In genomic region chr18:31821452-31822171, GRCh38 we compare ENCODE assay signal across 29 cellular contexts.
DNase-seq lines count a peak whose midpoint lies in the region; ATAC-seq, FAIRE-seq and TF ChIP-seq lines count a peak whose summit lies in the region.
"Had no signal": no experiment of that assay in that cellular context is flagged by ENCODE, and none has a peak within 500 bp of the region (broad histone marks: within the 10 kb centered on the region; RNA-seq: fewer than 3 reads in every experiment).

No MANE protein-coding gene starts in this region.

- peaks cover 1% of the 10 kb centered on the region for H3K4me1 Mint-ChIP-seq in activated CD8-positive, alpha-beta memory T cell treated with anti-CD3 and anti-CD28 coated beads, Interleukin-2, amount 10 ng/mL, durations not matched to agents 7 days and 5 days
- peaks cover 5% of the 10 kb centered on the region in 2 donors for H3K4me1 Mint-ChIP-seq in natural killer cell treated with Interleukin-12 subunit alpha and Interleukin-12 subunit beta and Interleukin-15 and Interleukin-18, amount 100 ng/mL, for 72 hours (ENCODE audit: low read depth in 2 of 2)

- H3K27ac ChIP-seq in K562 (ENCODE audit: extremely low read depth, low read depth, low read length) (no peak overlapping the region), keratinocyte (ENCODE audit: control insufficient read depth, insufficient read depth, low read length) (no peak overlapping the region)
- H3K27ac ChIP-seq: gastroesophageal sphincter, RWPE1, SK-N-MC, tibial nerve had no signal

- FAIRE-seq in K562 (lab: Jason Lieb, UNC) (peak; percentile 58), keratinocyte (lab: Jason Lieb, UNC) (no peak), frontal cortex (lab: Jason Lieb, UNC) (no peak)
- FAIRE-seq: GM19239 had no signal

- TF ChIP-seq CTCF in K562 (IDR thresholded peaks at IDR 0.05 in 2 of 3, conservative IDR thresholded peaks at IDR 0.05 in 1 of 3; ENCODE audit: insufficient read depth in 2 of 3, low read depth in 1 of 3, low read length in 3 of 3) (no peak), keratinocyte (optimal IDR thresholded peaks at IDR 0.05 in 1 of 3, IDR thresholded peaks at IDR 0.05 in 1 of 3, conservative IDR thresholded peaks at IDR 0.05 in 1 of 3; ENCODE audit: extremely low read depth in 1 of 3, insufficient read depth in 2 of 3, low read length in 3 of 3) (no peak)

- H3K9ac ChIP-seq in K562 (ENCODE audit: insufficient read depth in 1 of 2, low read depth in 2 of 2, low read length in 2 of 2) (no peak overlapping the region), keratinocyte (ENCODE audit: control insufficient read depth, extremely low read depth, insufficient read depth, low read length) (no peak overlapping the region)

- H3K4me3 Mint-ChIP-seq in activated CD8-positive, alpha-beta memory T cell treated with anti-CD3 and anti-CD28 coated beads, Interleukin-2, amount 10 ng/mL, durations not matched to agents 7 days and 5 days = no peak overlapping the region
- H3K4me3 Mint-ChIP-seq in natural killer cell treated with Interleukin-12 subunit alpha and Interleukin-12 subunit beta and Interleukin-15 and Interleukin-18, amount 100 ng/mL, for 72 hours = no peak overlapping the region
- H3K4me3 Mint-ChIP-seq: activated B cell treated with CpG ODN at 0.5 μM for 24 hours; activated CD4-positive, alpha-beta memory T cell treated with anti-CD3 and anti-CD28 coated beads for 36 hours; brain; CD4-positive, alpha-beta T cell; IgD-negative memory B cell; T-helper 2 cell treated with Interferon-gamma antibody and Interleukin-4, amounts not matched to agents 5 μg/mL and 100 μg/mL, for 36 hours had no signal

- no peak overlapping the region for H3K4me2 ChIP-seq in K562 (ENCODE audit: insufficient read depth, low read length)
- H3K4me2 ChIP-seq in keratinocyte (ENCODE audit: control insufficient read depth, extremely low read depth, insufficient read depth, low read depth, low read length) = peak overlapping the region; percentile 3

- H3K27me3 ChIP-seq in K562 (ENCODE audit: control insufficient read depth in 2 of 2, insufficient read depth in 2 of 2, low read length in 2 of 2) (no peaks in the 10 kb centered on the region), keratinocyte (ENCODE audit: control insufficient read depth, extremely low read depth, insufficient read depth, low read length) (no peaks in the 10 kb centered on the region)
- H3K27me3 ChIP-seq: gastroesophageal sphincter, tibial nerve had no signal

- 2% methylated on average over 9 of the region's 9 CpGs for WGBS in K562 (ENCODE audit: insufficient coverage, low coverage, missing lambda C conversion rate)

- H3K9me1 ChIP-seq in K562 (ENCODE audit: control insufficient read depth, insufficient read depth, low read length) (no peaks in the 10 kb centered on the region), keratinocyte (ENCODE audit: control insufficient read depth, extremely low read depth, insufficient read depth, low read length) (no peaks in the 10 kb centered on the region)

- peak overlapping the region; percentile 1 for H3K27ac Mint-ChIP-seq in activated CD8-positive, alpha-beta memory T cell treated with anti-CD3 and anti-CD28 coated beads, Interleukin-2, amount 10 ng/mL, durations not matched to agents 7 days and 5 days
- H3K27ac Mint-ChIP-seq in natural killer cell treated with Interleukin-12 subunit alpha and Interleukin-12 subunit beta and Interleukin-15 and Interleukin-18, amount 100 ng/mL, for 72 hours = no peak overlapping the region
- H3K27ac Mint-ChIP-seq: activated B cell treated with CpG ODN at 0.5 μM for 24 hours; activated CD4-positive, alpha-beta memory T cell treated with anti-CD3 and anti-CD28 coated beads for 36 hours; CD4-positive, alpha-beta T cell; IgD-negative memory B cell; T-helper 2 cell treated with Interferon-gamma antibody and Interleukin-4, amounts not matched to agents 5 μg/mL and 100 μg/mL, for 36 hours had no signal

- intact Hi-C loops in K562 (cut with micrococcal nuclease) = loop anchor here (10.0 kb wide), 1 partner anchor 187 kb away; no protein-coding TSS in a partner anchor

- no peak for TF ChIP-seq POLR2A in K562 (conservative IDR thresholded peaks at IDR 0.05)

- dilution Hi-C loops in keratinocyte (cut with MboI; ENCODE audit: extremely low pct_ligation_motif_present, low sequenced_read_pairs) = no loop called here

- CTCF ChIA-PET in activated CD8-positive, alpha-beta memory T cell treated with anti-CD3 and anti-CD28 coated beads, Interleukin-2, amount 10 ng/mL, durations not matched to agents 7 days and 5 days (lab: Charles Lee) = interaction anchor here (0.8 to 1.9 kb wide), 3 partner anchors 17 to 104 kb away, joined by 3 to 5 read pairs (median 4); no protein-coding TSS in a partner anchor
- CTCF ChIA-PET in K562 (lab: Yijun Ruan, JAX; ENCODE audit: low intra/inter-chr PET ratio) = interaction anchor here (1.0 kb wide), 1 partner anchor 845 kb away, joined by 4 read pairs; no protein-coding TSS in a partner anchor

- no peaks in the 10 kb centered on the region for H4K20me1 ChIP-seq in K562 (replicated peaks; ENCODE audit: control insufficient read depth, insufficient read depth, low read length)
- no peaks in the 10 kb centered on the region for H4K20me1 ChIP-seq in keratinocyte (ENCODE audit: control insufficient read depth, extremely low read depth, insufficient read depth, low read length)

- no peak for TF ChIP-seq RAD21 in K562 (CRISPR knock-in tag; conservative IDR thresholded peaks at IDR 0.05 in 1 of 2, IDR thresholded peaks at IDR 0.05 in 1 of 2)

- no peaks in the 10 kb centered on the region for H3K9me3 Mint-ChIP-seq in activated CD8-positive, alpha-beta memory T cell treated with anti-CD3 and anti-CD28 coated beads, Interleukin-2, amount 10 ng/mL, durations not matched to agents 7 days and 5 days (ENCODE audit: low read depth)
- no peaks in the 10 kb centered on the region for H3K9me3 Mint-ChIP-seq in natural killer cell treated with Interleukin-12 subunit alpha and Interleukin-12 subunit beta and Interleukin-15 and Interleukin-18, amount 100 ng/mL, for 72 hours
- H3K9me3 Mint-ChIP-seq: activated B cell treated with CpG ODN at 0.5 μM for 24 hours; activated CD4-positive, alpha-beta memory T cell treated with anti-CD3 and anti-CD28 coated beads for 36 hours; brain; CD4-positive, alpha-beta T cell; IgD-negative memory B cell; T-helper 2 cell treated with Interferon-gamma antibody and Interleukin-4, amounts not matched to agents 5 μg/mL and 100 μg/mL, for 36 hours had no signal

- no peak for ATAC-seq in activated CD8-positive, alpha-beta memory T cell treated with anti-CD3 and anti-CD28 coated beads, Interleukin-2, amount 10 ng/mL, durations not matched to agents 7 days and 5 days
- peak; percentile 82 for ATAC-seq in K562
- no peak for ATAC-seq in natural killer cell treated with Interleukin-12 subunit alpha and Interleukin-12 subunit beta and Interleukin-15 and Interleukin-18, amount 100 ng/mL, for 72 hours
- ATAC-seq: esophagus mucosa, gastroesophageal sphincter, HCT116 had no signal

- no peaks in the 10 kb centered on the region; the same call in 1 of the 2 replicates for H3K9me3 ChIP-seq in K562 (replicated peaks; ENCODE audit: control insufficient read depth, insufficient read depth, low read depth, low read length)
- H3K9me3 ChIP-seq in keratinocyte (ENCODE audit: control insufficient read depth, low read depth, low read length) = no peaks in the 10 kb centered on the region
- H3K9me3 ChIP-seq: gastroesophageal sphincter, tibial nerve had no signal

- H3K79me2 ChIP-seq in K562 (ENCODE audit: control insufficient read depth, insufficient read depth, low read length) = no peaks in the 10 kb centered on the region
- no peaks in the 10 kb centered on the region for H3K79me2 ChIP-seq in keratinocyte (ENCODE audit: control insufficient read depth, insufficient read depth, low read length)

- BruUV-seq in K562 (replicated peaks; lab: Mats Ljungman, UMichigan) = no TSS peak

- H3K4me1 ChIP-seq in K562 (replicated peaks in 1 of 2; ENCODE audit: control insufficient read depth in 2 of 2, insufficient read depth in 2 of 2, low read length in 2 of 2) (peaks cover 0 to 5% of the 10 kb centered on the region in 2 experiments; a peak in 3 of 5 replicates), keratinocyte (ENCODE audit: control insufficient read depth, extremely low read depth, insufficient read depth, low read length) (no peaks in the 10 kb centered on the region)
- H3K4me1 ChIP-seq: gastroesophageal sphincter, tibial nerve had no signal

- DNase-seq in activated CD8-positive, alpha-beta memory T cell treated with anti-CD3 and anti-CD28 coated beads, Interleukin-2, amount 10 ng/mL, durations not matched to agents 7 days and 5 days = no peak
- DNase-seq in activated CD8-positive, alpha-beta memory T cell treated with anti-CD3 and anti-CD28 coated beads, Interleukin-2, amount 50 U/mL, for 48 hours = no peak
- peak; percentile 40 to 84 (median 54) for DNase-seq in K562 (ENCODE audit: extremely low read depth in 1 of 4, low spot score in 3 of 4)
- no peak for DNase-seq in keratinocyte (ENCODE audit: low read depth, low spot score)
- no peak for DNase-seq in frontal cortex (ENCODE audit: low spot score in 2 of 2)
- DNase-seq in hepatic stellate cell (ENCODE audit: low spot score) = no peak
- no peak for DNase-seq in natural killer cell treated with Interleukin-12 subunit alpha and Interleukin-12 subunit beta and Interleukin-15 and Interleukin-18, amount 100 ng/mL, for 72 hours (ENCODE audit: low spot score)
- DNase-seq in activated CD4-positive, alpha-beta T cell treated with anti-CD3 and anti-CD28 coated beads, Interleukin-2, amount 50 U/mL, for 48 hours = no peak
- DNase-seq: 8988T; activated B cell treated with CpG ODN at 0.5 μM for 24 hours; activated CD4-positive, alpha-beta memory T cell treated with anti-CD3 and anti-CD28 coated beads for 36 hours; activated gamma-delta T cell treated with Interleukin-2 at 50 U/mL for 16 hours; CD4-positive, alpha-beta T cell; DMS 273 treated with DMSO at 0.1 percent for 48 hours; effector CD4-positive, alpha-beta T cell; kidney glomerular epithelial cell; NCI-H1436 treated with DMSO at 0.1 percent for 48 hours; NCI-H2171; NCI-H526 had no signal

- peak; percentile 82 for TF ChIP-seq EP300 in K562 (IDR thresholded peaks at IDR 0.05; ENCODE audit: low read length)

- H3K36me3 Mint-ChIP-seq in activated CD8-positive, alpha-beta memory T cell treated with anti-CD3 and anti-CD28 coated beads, Interleukin-2, amount 10 ng/mL, durations not matched to agents 7 days and 5 days = no peaks in the 10 kb centered on the region
- H3K36me3 Mint-ChIP-seq in natural killer cell treated with Interleukin-12 subunit alpha and Interleukin-12 subunit beta and Interleukin-15 and Interleukin-18, amount 100 ng/mL, for 72 hours = no peaks in the 10 kb centered on the region
- H3K36me3 Mint-ChIP-seq: activated CD4-positive, alpha-beta memory T cell treated with anti-CD3 and anti-CD28 coated beads for 36 hours; brain; IgD-negative memory B cell had no signal

- H3K4me3 ChIP-seq in K562 (no peak overlapping the region), keratinocyte (ENCODE audit: control insufficient read depth in 2 of 3, extremely low read depth in 1 of 3, insufficient read depth in 2 of 3, low read depth in 1 of 3, low read length in 3 of 3) (no peak overlapping the region)
- H3K4me3 ChIP-seq: gastroesophageal sphincter, SK-N-MC, tibial nerve had no signal

- POLR2A ChIA-PET in K562 (lab: Yijun Ruan, JAX) = interaction anchor here (1.4 kb wide), 2 partner anchors 17 to 19 kb away, joined by 3 to 4 read pairs; no protein-coding TSS in a partner anchor

- in situ Hi-C loops in K562 (cut with MboI) = loop anchor here (10.0 kb wide), 1 partner anchor 267 kb away; no protein-coding TSS in a partner anchor

- H2AFZ ChIP-seq in K562 (ENCODE audit: low read depth, low read length) = no peak overlapping the region
- H2AFZ ChIP-seq in keratinocyte (ENCODE audit: control insufficient read depth, low read length) = peak overlapping the region; percentile 63

- peaks cover 4% of the 10 kb centered on the region for H3K27me3 Mint-ChIP-seq in activated CD8-positive, alpha-beta memory T cell treated with anti-CD3 and anti-CD28 coated beads, Interleukin-2, amount 10 ng/mL, durations not matched to agents 7 days and 5 days
- peaks cover 0 to 4% of the 10 kb centered on the region in 2 donors for H3K27me3 Mint-ChIP-seq in natural killer cell treated with Interleukin-12 subunit alpha and Interleukin-12 subunit beta and Interleukin-15 and Interleukin-18, amount 100 ng/mL, for 72 hours
- H3K27me3 Mint-ChIP-seq: activated B cell treated with CpG ODN at 0.5 μM for 24 hours; brain; CD4-positive, alpha-beta T cell; IgD-negative memory B cell had no signal

- H3K36me3 ChIP-seq in K562 (ENCODE audit: control insufficient read depth, insufficient read depth, low read length) = no peaks in the 10 kb centered on the region
- no peaks in the 10 kb centered on the region for H3K36me3 ChIP-seq in keratinocyte (ENCODE audit: control insufficient read depth in 2 of 2, extremely low read depth in 1 of 2, insufficient read depth in 2 of 2, low read length in 2 of 2)
- H3K36me3 ChIP-seq: gastroesophageal sphincter, tibial nerve had no signal

Comparison
In these comparisons a context has a peak if more than half of its experiments do, and no peak if none do; other contexts are left out.
1. DNase-seq: peak in K562 (4 of 4); none in activated CD8-positive, alpha-beta memory T cell treated with anti-CD3 and anti-CD28 coated beads, Interleukin-2, amount 10 ng/mL, durations not matched to agents 7 days and 5 days (single experiment), activated CD8-positive, alpha-beta memory T cell treated with anti-CD3 and anti-CD28 coated beads, Interleukin-2, amount 50 U/mL, for 48 hours (single experiment), keratinocyte (single experiment), frontal cortex (0 of 2), hepatic stellate cell (single experiment), natural killer cell treated with Interleukin-12 subunit alpha and Interleukin-12 subunit beta and Interleukin-15 and Interleukin-18, amount 100 ng/mL, for 72 hours (single experiment) and activated CD4-positive, alpha-beta T cell treated with anti-CD3 and anti-CD28 coated beads, Interleukin-2, amount 50 U/mL, for 48 hours (0 of 2).